21 cellular contexts compared by ENCODE assay signal in genomic region chr12:57143454-57143853, GRCh38. TPM values are rescaled to one million over a fixed set of nuclear protein-coding genes. Genes with fewer than 3 reads are reported as not detected.
DNase-seq lines count a peak whose midpoint lies in the region; ATAC-seq and TF ChIP-seq lines count a peak whose summit lies in the region.
"Had no signal": no experiment of that assay in that cellular context is flagged by ENCODE, and none has a peak within 500 bp of the region (broad histone marks: within the 10 kb centered on the region; RNA-seq: fewer than 3 reads in every experiment).

No MANE protein-coding gene starts in this region.

- H3K27me3 ChIP-seq in BLaER1 (no peaks in the 10 kb centered on the region), DND-41 (ENCODE audit: insufficient read depth, low read length, poor library complexity) (no peaks in the 10 kb centered on the region), osteoblast (ENCODE audit: insufficient read depth, low read length) (no peaks in the 10 kb centered on the region)

- peaks cover 40% of the 10 kb centered on the region for H3K4me1 ChIP-seq in BLaER1
- no peaks in the 10 kb centered on the region for H3K4me1 ChIP-seq in DND-41 (ENCODE audit: insufficient read depth, low read length)
- peaks cover 71% of the 10 kb centered on the region for H3K4me1 ChIP-seq in osteoblast (ENCODE audit: insufficient read depth, low read length)

- peaks cover 85% of the 10 kb centered on the region for H3K36me3 Mint-ChIP-seq in brain
- H3K36me3 Mint-ChIP-seq: stimulated activated naive B cell treated with anti-CD40 and anti-IgM and Interleukin-4, amounts not matched to agents 10 μg/mL and 1 μg/mL and 100 μg/mL, for 72 hours had no signal

- H3K9me3 Mint-ChIP-seq in brain, result no peaks in the 10 kb centered on the region
- H3K9me3 Mint-ChIP-seq: activated B cell treated with CpG ODN at 0.5 μM for 24 hours; stimulated activated naive B cell treated with anti-CD40 and anti-IgM and Interleukin-4, amounts not matched to agents 10 μg/mL and 1 μg/mL and 100 μg/mL, for 72 hours had no signal

- H3K27me3 Mint-ChIP-seq in brain, result no peaks in the 10 kb centered on the region
- H3K27me3 Mint-ChIP-seq: activated B cell treated with CpG ODN at 0.5 μM for 24 hours had no signal

- DNase-seq in DND-41 (peak; percentile 39), osteoblast (ENCODE audit: insufficient read length, low spot score, missing footprints) (no peak), 8988T (no peak)
- DNase-seq: activated B cell treated with CpG ODN at 0.5 μM for 24 hours; activated effector memory CD4-positive, alpha-beta T cell treated with anti-CD3 and anti-CD28 coated beads, Interleukin-2, amount 50 U/mL, for 16 hours; AML-193; aorta; foreskin fibroblast; H7; KG1; kidney glomerular epithelial cell; NCI-H1048; NCI-H524; stimulated activated naive B cell treated with anti-CD40 and anti-IgM and Interleukin-4, amounts not matched to agents 10 μg/mL and 1 μg/mL and 100 μg/mL, for 72 hours had no signal

- H3K36me3 ChIP-seq in BLaER1 (peaks cover 70% of the 10 kb centered on the region), DND-41 (ENCODE audit: insufficient read depth, low read length) (no peaks in the 10 kb centered on the region), osteoblast (ENCODE audit: insufficient read depth, low read length) (peaks cover 96% of the 10 kb centered on the region)

- H3K79me2 ChIP-seq in DND-41 (ENCODE audit: insufficient read depth, low read length) (no peaks in the 10 kb centered on the region), osteoblast (ENCODE audit: insufficient read depth, low read length) (peaks cover 96% of the 10 kb centered on the region)

- H3K4me3 ChIP-seq in BLaER1, result no peak overlapping the region
- H3K4me3 ChIP-seq in DND-41 (ENCODE audit: low read depth in 1 of 2, low read length in 2 of 2), result no peak overlapping the region
- H3K4me3 ChIP-seq in osteoblast (ENCODE audit: insufficient read depth, low read length), result no peak overlapping the region
- H3K4me3 ChIP-seq: coronary artery had no signal

- no peak overlapping the region for H3K9ac ChIP-seq in BLaER1
- no peak overlapping the region for H3K9ac ChIP-seq in DND-41 (ENCODE audit: low read depth, low read length)

- peak overlapping the region in 3 of 5 experiments; percentile 53 to 93 (median 77) for H3K27ac Mint-ChIP-seq in brain
- H3K27ac Mint-ChIP-seq: activated B cell treated with CpG ODN at 0.5 μM for 24 hours; stimulated activated naive B cell treated with anti-CD40 and anti-IgM and Interleukin-4, amounts not matched to agents 10 μg/mL and 1 μg/mL and 100 μg/mL, for 72 hours had no signal

- H4K20me1 ChIP-seq in BLaER1 (no peaks in the 10 kb centered on the region), DND-41 (ENCODE audit: insufficient read depth, low read length) (no peaks in the 10 kb centered on the region), osteoblast (ENCODE audit: insufficient read depth, low read length) (peaks cover 82% of the 10 kb centered on the region)

- H2AFZ ChIP-seq in DND-41 (ENCODE audit: low read depth, low read length) (no peak overlapping the region), osteoblast (ENCODE audit: low read length) (no peak overlapping the region)

- TF ChIP-seq CTCF in DND-41 (IDR thresholded peaks at IDR 0.05; ENCODE audit: borderline replicate concordance, extremely low read depth, low read length, poor library complexity, severe bottlenecking) (no peak), brain (conservative IDR thresholded peaks at IDR 0.05) (no peak), osteoblast (IDR thresholded peaks at IDR 0.05; ENCODE audit: extremely low read depth, low read depth, low read length) (no peak)

- H3K9me3 ChIP-seq in BLaER1 (no peaks in the 10 kb centered on the region), DND-41 (ENCODE audit: insufficient read depth, low read length, severe bottlenecking) (no peaks in the 10 kb centered on the region), osteoblast (ENCODE audit: low read depth, low read length) (no peaks in the 10 kb centered on the region)

- peak overlapping the region; percentile 12; the same call in 1 of the 2 replicates for H3K4me2 ChIP-seq in BLaER1
- no peak overlapping the region for H3K4me2 ChIP-seq in DND-41 (ENCODE audit: insufficient read depth, low read length)
- H3K4me2 ChIP-seq in osteoblast (ENCODE audit: insufficient read depth, low read length), result no peak overlapping the region

- H3K27ac ChIP-seq in BLaER1 (no peak overlapping the region), DND-41 (ENCODE audit: low read length) (no peak overlapping the region), osteoblast (ENCODE audit: low read depth, low read length) (peak overlapping the region; percentile 24)

- no peak overlapping the region for H3K4me3 Mint-ChIP-seq in brain
- H3K4me3 Mint-ChIP-seq: activated B cell treated with CpG ODN at 0.5 μM for 24 hours; stimulated activated naive B cell treated with anti-CD40 and anti-IgM and Interleukin-4, amounts not matched to agents 10 μg/mL and 1 μg/mL and 100 μg/mL, for 72 hours had no signal

- peaks cover 53% of the 10 kb centered on the region for H3K4me1 Mint-ChIP-seq in brain
- H3K4me1 Mint-ChIP-seq: activated B cell treated with CpG ODN at 0.5 μM for 24 hours; stimulated activated naive B cell treated with anti-CD40 and anti-IgM and Interleukin-4, amounts not matched to agents 10 μg/mL and 1 μg/mL and 100 μg/mL, for 72 hours had no signal

- ATAC-seq in DND-41 (ENCODE audit: insufficient read depth, low read depth) (peak; percentile 77), GM21367 (IDR thresholded peaks at IDR 0.05; ENCODE audit: unreplicated experiment) (no peak), HG03135 (IDR thresholded peaks at IDR 0.05; ENCODE audit: unreplicated experiment) (no peak), GM19397 (IDR thresholded peaks at IDR 0.05; ENCODE audit: unreplicated experiment) (no peak)
- ATAC-seq: right cardiac atrium; stimulated activated naive B cell treated with anti-CD40 and anti-IgM and Interleukin-4, amounts not matched to agents 10 μg/mL and 1 μg/mL and 100 μg/mL, for 72 hours had no signal

RNA-seq across cellular contexts. Expression of gene LRP1-AS, which starts 4.0 kb away (rescaled TPM):
- polyA plus RNA-seq in brain (ENCODE audit: insufficient read depth, low read depth, low replicate concordance), result not detected
- total RNA-seq in osteoblast, result not detected in 2 replicates
- total RNA-seq: activated B cell treated with CpG ODN at 0.5 μM for 24 hours, aorta, H7, right cardiac atrium had no signal
- polyA plus RNA-seq: aorta, right cardiac atrium had no signal

RNA-seq across cellular contexts. Expression of gene LRP1, which starts 15.2 kb away (rescaled TPM):
- polyA plus RNA-seq in brain (ENCODE audit: insufficient read depth, low read depth, low replicate concordance), result 56.5 TPM
- total RNA-seq in osteoblast, result 744 and 789 TPM in 2 replicates

RNA-seq across cellular contexts. Expression of gene STAT6, which starts 32.3 kb away (rescaled TPM):
- 8.8 TPM for polyA plus RNA-seq in brain (ENCODE audit: insufficient read depth, low read depth, low replicate concordance)
- total RNA-seq in osteoblast, result 149 and 167 TPM in 2 replicates

RNA-seq across cellular contexts. Expression of gene NAB2, which starts 54.5 kb away (rescaled TPM):
- polyA plus RNA-seq in brain (ENCODE audit: insufficient read depth, low read depth, low replicate concordance), result 12.0 TPM
- 53.6 and 70.9 TPM in 2 replicates for total RNA-seq in osteoblast
